19 cellular contexts compared by ENCODE assay signal in genomic region chr1:228279722-228280105, GRCh38.
A peak's percentile ranks its signal among the peaks of the same experiment; 100 is the strongest.
DNase-seq lines count a peak whose midpoint lies in the region; ATAC-seq and TF ChIP-seq lines count a peak whose summit lies in the region.
"Had no signal": no experiment of that assay in that cellular context is flagged by ENCODE, and none has a peak within 500 bp of the region (broad histone marks: within the 10 kb centered on the region; RNA-seq: fewer than 3 reads in every experiment).

No MANE protein-coding gene starts in this region.

- H3K79me2 ChIP-seq in OCI-LY7 (ENCODE audit: insufficient read depth, low read depth, low read length), result no peaks in the 10 kb centered on the region

- TSS peak; percentile 83 for BruUV-seq in OCI-LY7 (replicated peaks; lab: Mats Ljungman, UMichigan)

- TF ChIP-seq CTCF in OCI-LY7 (conservative IDR thresholded peaks at IDR 0.05; ENCODE audit: low read length), result no peak

- no peaks in the 10 kb centered on the region for H3K9me2 ChIP-seq in OCI-LY7 (ENCODE audit: insufficient read depth, low read length)
- H3K9me2 ChIP-seq: SK-N-SH had no signal

- H3K9me3 Mint-ChIP-seq in activated naive CD8-positive, alpha-beta T cell treated with anti-CD3 and anti-CD28 coated beads for 36 hours, result no peaks in the 10 kb centered on the region

- H3K27ac ChIP-seq in OCI-LY7 (ENCODE audit: low read depth, low read length, poor library complexity, severe bottlenecking), result no peak overlapping the region
- H3K27ac ChIP-seq in neuronal stem cell (replicated peaks; ENCODE audit: low read length), result no peak overlapping the region

- no peak overlapping the region for H2BK120ac ChIP-seq in neuronal stem cell (ENCODE audit: low read depth, low read length)

- H3K9me3 ChIP-seq in OCI-LY7 (ENCODE audit: low read length), result no peaks in the 10 kb centered on the region
- no peaks in the 10 kb centered on the region for H3K9me3 ChIP-seq in neuronal stem cell (replicated peaks in 1 of 2; ENCODE audit: control insufficient read depth in 2 of 2, insufficient read depth in 1 of 2, low read depth in 1 of 2, low read length in 2 of 2)
- H3K9me3 ChIP-seq: Caco-2, MG63, SK-N-SH had no signal

- H3K36me3 ChIP-seq in OCI-LY7 (ENCODE audit: insufficient read depth, low read length) (peaks cover 7% of the 10 kb centered on the region; the same call in 1 of the 2 replicates), neuronal stem cell (replicated peaks in 1 of 2; ENCODE audit: control insufficient read depth in 2 of 2, insufficient read depth in 2 of 2, low read length in 2 of 2) (peaks cover 0 to 42% of the 10 kb centered on the region in 2 donors)
- H3K36me3 ChIP-seq: MG63 had no signal

- no peak overlapping the region for H4K91ac ChIP-seq in neuronal stem cell (ENCODE audit: low read depth, low read length, poor library complexity)

- DNase-seq in D341Med (ENCODE audit: low spot score) (peak; percentile 16), OCI-LY7 (ENCODE audit: low spot score) (no peak), islet precursor cell (peak; percentile 38), neuronal stem cell (ENCODE audit: low spot score) (no peak), HK-2 (ENCODE audit: unreplicated experiment) (no peak)
- no peak for DNase-seq in activated naive CD8-positive, alpha-beta T cell treated with anti-CD3 and anti-CD28 coated beads for 36 hours
- DNase-seq: CD4-positive, CD25-positive, alpha-beta regulatory T cell; EL; HCEC 1CT; MG63; NCI-H1092; NCI-H146; NCI-H2081 treated with DMSO at 0.1 percent for 48 hours; NCI-H510A treated with DMSO at 0.1 percent for 48 hours; NCI-H82; SHP77; SK-N-SH had no signal

- H2AK5ac ChIP-seq in neuronal stem cell (ENCODE audit: low read depth, low read length), result no peak overlapping the region

- H2BK5ac ChIP-seq in neuronal stem cell (ENCODE audit: low read length), result no peak overlapping the region

- H2BK15ac ChIP-seq in neuronal stem cell (ENCODE audit: low read length), result no peak overlapping the region

- no peak overlapping the region for H3K4me2 ChIP-seq in OCI-LY7 (ENCODE audit: low read length)
- H3K4me2 ChIP-seq in neuronal stem cell (ENCODE audit: insufficient read depth, low read length, poor library complexity, severe bottlenecking), result no peak overlapping the region
- H3K4me2 ChIP-seq: SK-N-SH had no signal

- H3K4me3 ChIP-seq in OCI-LY7 (ENCODE audit: low read depth, low read length, poor library complexity, severe bottlenecking) (no peak overlapping the region), neuronal stem cell (ENCODE audit: low read length in 2 of 2) (no peak overlapping the region)
- H3K4me3 ChIP-seq: MG63 had no signal

- H3K27me3 ChIP-seq in neuronal stem cell (ENCODE audit: control insufficient read depth in 3 of 3, insufficient read depth in 3 of 3, low read depth in 1 of 3, low read length in 3 of 3), result peaks cover 0 to 6% (median 0%) of the 10 kb centered on the region in 3 experiments
- H3K27me3 ChIP-seq: MG63 had no signal

- intact Hi-C loops in OCI-LY7 (cut with micrococcal nuclease; ENCODE audit: unreplicated experiment), result loop anchor here (10.0 kb wide), 1 partner anchor 145 kb away; no protein-coding TSS in a partner anchor

- H3K14ac ChIP-seq in neuronal stem cell (ENCODE audit: low read length), result peak overlapping the region; percentile 38

- H2BK12ac ChIP-seq in neuronal stem cell (ENCODE audit: low read length), result no peak overlapping the region

- peak overlapping the region; percentile 70 for H3K9ac ChIP-seq in neuronal stem cell (ENCODE audit: low read depth, low read length, poor library complexity)
- H3K9ac ChIP-seq: SK-N-SH had no signal

- no peak overlapping the region for H3K18ac ChIP-seq in neuronal stem cell (ENCODE audit: low read length)

- no peak overlapping the region for H4K8ac ChIP-seq in neuronal stem cell (ENCODE audit: low read depth, low read length)

- H3K27ac Mint-ChIP-seq in activated naive CD8-positive, alpha-beta T cell treated with anti-CD3 and anti-CD28 coated beads for 36 hours, result no peak overlapping the region

- peak overlapping the region; percentile 89 for H3K23ac ChIP-seq in neuronal stem cell (ENCODE audit: low read depth, low read length, poor library complexity)

- no peaks in the 10 kb centered on the region for H3K27me3 Mint-ChIP-seq in activated naive CD8-positive, alpha-beta T cell treated with anti-CD3 and anti-CD28 coated beads for 36 hours
- H3K27me3 Mint-ChIP-seq: CD4-positive, CD25-positive, alpha-beta regulatory T cell had no signal

- POLR2A ChIA-PET in OCI-LY7 (lab: Charles Lee), result no interaction called here

- H3K36me3 Mint-ChIP-seq in activated naive CD8-positive, alpha-beta T cell treated with anti-CD3 and anti-CD28 coated beads for 36 hours, result no peaks in the 10 kb centered on the region

- no peak overlapping the region for H2AFZ ChIP-seq in OCI-LY7 (ENCODE audit: low read length)
- H2AFZ ChIP-seq in neuronal stem cell (ENCODE audit: low read length), result no peak overlapping the region

- no peak overlapping the region for H3K4ac ChIP-seq in neuronal stem cell (ENCODE audit: low read length)

- peaks cover 8% of the 10 kb centered on the region for H3K79me1 ChIP-seq in neuronal stem cell (ENCODE audit: low read depth, low read length)

- ATAC-seq in GM18520 (IDR thresholded peaks at IDR 0.05; ENCODE audit: unreplicated experiment), result no peak

- H3K4me1 Mint-ChIP-seq in activated naive CD8-positive, alpha-beta T cell treated with anti-CD3 and anti-CD28 coated beads for 36 hours, result peaks cover 6% of the 10 kb centered on the region

- H4K20me1 ChIP-seq in OCI-LY7 (ENCODE audit: insufficient read depth, low read length), result no peaks in the 10 kb centered on the region

- H3K4me1 ChIP-seq in OCI-LY7 (ENCODE audit: insufficient read depth, low read length, poor library complexity, severe bottlenecking), result peaks cover 13% of the 10 kb centered on the region
- peaks cover 3 to 13% of the 10 kb centered on the region in 2 donors for H3K4me1 ChIP-seq in neuronal stem cell (ENCODE audit: control insufficient read depth in 2 of 2, insufficient read depth in 1 of 2, low read depth in 1 of 2, low read length in 2 of 2)
- H3K4me1 ChIP-seq: Caco-2 had no signal

- WGBS in neuronal stem cell (ENCODE audit: extremely low coverage in 2 of 2, insufficient read length in 2 of 2, insufficient replicate concordance in 1 of 2), 2 donors, result no CpG with 5 or more reads among the region's 12 CpGs

- no peak overlapping the region for H3K4me3 Mint-ChIP-seq in activated naive CD8-positive, alpha-beta T cell treated with anti-CD3 and anti-CD28 coated beads for 36 hours
- H3K4me3 Mint-ChIP-seq: CD4-positive, CD25-positive, alpha-beta regulatory T cell had no signal

- CTCF ChIA-PET in OCI-LY7 (lab: Charles Lee; ENCODE audit: unreplicated experiment), result no interaction called here

Comparison
In these comparisons a context has a peak if more than half of its experiments do, and no peak if none do; other contexts are left out.
1. DNase-seq: peak in D341Med (single experiment) and islet precursor cell (single experiment); none in OCI-LY7 (single experiment), neuronal stem cell (single experiment), activated naive CD8-positive, alpha-beta T cell treated with anti-CD3 and anti-CD28 coated beads for 36 hours (single experiment) and HK-2 (single experiment).